ENCODE assay signal across 1 cellular context in the genomic region with DNA sequence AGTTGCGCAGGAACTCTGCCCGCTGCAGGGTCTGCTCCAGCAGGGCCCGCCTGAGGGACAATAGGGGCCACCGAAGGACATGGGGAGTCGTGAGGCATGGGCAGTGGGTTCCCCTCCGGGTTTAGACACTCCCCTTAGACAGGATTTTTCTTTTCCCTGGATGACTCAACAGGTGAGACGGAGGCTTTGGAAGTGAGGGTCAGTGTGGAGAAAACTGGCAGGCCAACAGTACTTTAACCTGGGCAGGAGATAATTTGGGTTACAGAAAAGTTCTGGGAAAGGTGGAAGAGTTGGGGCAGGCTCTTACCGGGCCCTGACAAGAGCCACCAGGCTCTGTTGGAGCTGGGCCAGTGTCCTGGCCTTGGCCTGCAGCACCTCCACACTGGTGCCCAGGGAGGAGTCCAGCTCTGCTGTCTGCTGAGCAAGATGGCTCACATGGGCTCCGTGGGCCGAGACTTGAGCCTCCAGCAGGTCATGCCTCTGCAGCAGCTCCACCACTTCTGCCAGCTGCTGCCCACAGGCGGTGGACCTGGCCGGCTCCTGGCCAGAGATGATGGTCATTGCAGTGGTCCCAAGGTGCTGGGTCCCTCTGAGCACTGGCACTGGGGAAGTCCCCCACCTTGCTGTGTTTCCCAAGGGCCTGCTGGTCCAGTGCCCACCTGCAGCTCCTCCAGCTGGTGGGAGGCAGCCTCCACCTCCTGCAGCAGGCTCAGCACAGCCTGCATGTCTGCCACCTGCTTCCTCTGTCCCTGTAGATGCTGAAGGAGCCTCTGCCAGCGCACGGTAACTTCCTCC.
TF ChIP-seq lines count a peak whose summit lies in the region.

No MANE protein-coding gene starts in this region.

TF ChIP-seq in H1, 55 proteins besides CTCF, POLR2A, EP300 and RAD21:
- TF ChIP-seq, protein P1, sequence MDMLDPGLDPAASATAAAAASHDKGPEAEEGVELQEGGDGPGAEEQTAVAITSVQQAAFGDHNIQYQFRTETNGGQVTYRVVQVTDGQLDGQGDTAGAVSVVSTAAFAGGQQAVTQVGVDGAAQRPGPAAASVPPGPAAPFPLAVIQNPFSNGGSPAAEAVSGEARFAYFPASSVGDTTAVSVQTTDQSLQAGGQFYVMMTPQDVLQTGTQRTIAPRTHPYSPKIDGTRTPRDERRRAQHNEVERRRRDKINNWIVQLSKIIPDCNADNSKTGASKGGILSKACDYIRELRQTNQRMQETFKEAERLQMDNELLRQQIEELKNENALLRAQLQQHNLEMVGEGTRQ (IDR thresholded peaks at IDR 0.05; ENCODE audit: low read length) = no peak
- TF ChIP-seq ZNF274 (IDR thresholded peaks at IDR 0.05; ENCODE audit: borderline replicate concordance, extremely low read depth, low read length) (no peak), TAF1 (IDR thresholded peaks at IDR 0.05; ENCODE audit: low read depth, low read length) (no peak), SUZ12 (IDR thresholded peaks at IDR 0.05; ENCODE audit: low read length) (peak; percentile 8; the same call in 1 of the 2 replicates), RXRA (IDR thresholded peaks at IDR 0.05; ENCODE audit: insufficient read depth, low read depth, low read length) (no peak), EGR1 (IDR thresholded peaks at IDR 0.05; ENCODE audit: borderline replicate concordance, low read depth, low read length) (no peak), RBBP5 (IDR thresholded peaks at IDR 0.05; ENCODE audit: borderline replicate concordance, low read depth, low read length) (no peak), SP2 (IDR thresholded peaks at IDR 0.05; ENCODE audit: low read length) (no peak), YY1 (IDR thresholded peaks at IDR 0.05; ENCODE audit: low read depth, low read length) (no peak), SAP30 (IDR thresholded peaks at IDR 0.05; ENCODE audit: insufficient read depth, insufficient replicate concordance, low read length) (no peak), JUND (IDR thresholded peaks at IDR 0.05; ENCODE audit: low read length) (no peak), PHF8 (conservative IDR thresholded peaks at IDR 0.05; ENCODE audit: low read depth, low read length) (0 out of 2 replicates have a peak, but pooled peaks have one; percentile 1)
